1 cellular context compared by ENCODE assay signal in the genomic region with DNA sequence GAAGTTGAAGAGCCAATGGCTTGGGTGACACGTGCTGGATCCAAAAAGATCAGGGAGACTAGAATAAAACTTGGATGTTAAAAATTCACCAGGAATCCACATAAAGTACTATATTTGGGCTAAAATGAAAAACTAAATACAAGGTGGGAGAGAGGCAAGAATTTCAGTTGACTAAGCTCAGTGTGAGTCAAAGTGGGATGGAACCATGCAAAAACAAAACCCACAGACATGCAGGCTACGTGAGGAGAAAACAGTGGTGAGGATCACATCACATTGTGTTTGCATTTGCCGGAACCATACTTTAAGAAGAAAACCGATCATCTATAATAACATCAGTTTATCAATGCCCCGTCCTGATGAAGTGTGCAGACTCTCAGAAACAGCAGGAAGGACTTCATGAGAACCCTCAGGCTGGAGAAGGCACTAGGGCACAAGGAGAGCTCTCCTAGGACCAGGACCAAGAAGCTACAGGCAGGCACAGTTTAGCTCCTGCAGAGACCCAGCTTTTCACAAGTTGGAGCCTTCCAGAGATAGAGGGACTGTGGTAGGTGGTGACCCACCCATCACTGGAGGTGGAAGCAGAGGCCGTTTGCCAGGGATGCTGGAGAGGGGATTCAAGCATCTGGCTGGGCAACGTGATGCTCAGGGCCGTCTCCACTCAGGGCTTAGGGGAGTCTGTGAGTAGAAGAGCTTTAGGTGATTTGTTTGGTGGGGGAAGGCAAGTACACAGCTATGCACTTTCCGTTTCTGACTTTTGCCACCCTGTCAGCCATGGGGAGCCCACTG.
A peak's percentile ranks its signal among the peaks of the same experiment; 100 is the strongest.
TF ChIP-seq lines count a peak whose summit lies in the region.

No MANE protein-coding gene starts in this region.

TF ChIP-seq in GM12878, 131 proteins besides CTCF, POLR2A, EP300 and RAD21 (continued from another document):
- TF ChIP-seq, protein P1, sequence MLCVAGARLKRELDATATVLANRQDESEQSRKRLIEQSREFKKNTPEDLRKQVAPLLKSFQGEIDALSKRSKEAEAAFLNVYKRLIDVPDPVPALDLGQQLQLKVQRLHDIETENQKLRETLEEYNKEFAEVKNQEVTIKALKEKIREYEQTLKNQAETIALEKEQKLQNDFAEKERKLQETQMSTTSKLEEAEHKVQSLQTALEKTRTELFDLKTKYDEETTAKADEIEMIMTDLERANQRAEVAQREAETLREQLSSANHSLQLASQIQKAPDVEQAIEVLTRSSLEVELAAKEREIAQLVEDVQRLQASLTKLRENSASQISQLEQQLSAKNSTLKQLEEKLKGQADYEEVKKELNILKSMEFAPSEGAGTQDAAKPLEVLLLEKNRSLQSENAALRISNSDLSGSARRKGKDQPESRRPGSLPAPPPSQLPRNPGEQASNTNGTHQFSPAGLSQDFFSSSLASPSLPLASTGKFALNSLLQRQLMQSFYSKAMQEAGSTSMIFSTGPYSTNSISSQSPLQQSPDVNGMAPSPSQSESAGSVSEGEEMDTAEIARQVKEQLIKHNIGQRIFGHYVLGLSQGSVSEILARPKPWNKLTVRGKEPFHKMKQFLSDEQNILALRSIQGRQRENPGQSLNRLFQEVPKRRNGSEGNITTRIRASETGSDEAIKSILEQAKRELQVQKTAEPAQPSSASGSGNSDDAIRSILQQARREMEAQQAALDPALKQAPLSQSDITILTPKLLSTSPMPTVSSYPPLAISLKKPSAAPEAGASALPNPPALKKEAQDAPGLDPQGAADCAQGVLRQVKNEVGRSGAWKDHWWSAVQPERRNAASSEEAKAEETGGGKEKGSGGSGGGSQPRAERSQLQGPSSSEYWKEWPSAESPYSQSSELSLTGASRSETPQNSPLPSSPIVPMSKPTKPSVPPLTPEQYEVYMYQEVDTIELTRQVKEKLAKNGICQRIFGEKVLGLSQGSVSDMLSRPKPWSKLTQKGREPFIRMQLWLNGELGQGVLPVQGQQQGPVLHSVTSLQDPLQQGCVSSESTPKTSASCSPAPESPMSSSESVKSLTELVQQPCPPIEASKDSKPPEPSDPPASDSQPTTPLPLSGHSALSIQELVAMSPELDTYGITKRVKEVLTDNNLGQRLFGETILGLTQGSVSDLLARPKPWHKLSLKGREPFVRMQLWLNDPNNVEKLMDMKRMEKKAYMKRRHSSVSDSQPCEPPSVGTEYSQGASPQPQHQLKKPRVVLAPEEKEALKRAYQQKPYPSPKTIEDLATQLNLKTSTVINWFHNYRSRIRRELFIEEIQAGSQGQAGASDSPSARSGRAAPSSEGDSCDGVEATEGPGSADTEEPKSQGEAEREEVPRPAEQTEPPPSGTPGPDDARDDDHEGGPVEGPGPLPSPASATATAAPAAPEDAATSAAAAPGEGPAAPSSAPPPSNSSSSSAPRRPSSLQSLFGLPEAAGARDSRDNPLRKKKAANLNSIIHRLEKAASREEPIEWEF (IDR thresholded peaks at IDR 0.05; ENCODE audit: insufficient replicate concordance, low read depth, low read length) = peak; percentile 52
